ENCODE assay signal across 8 cellular contexts in genomic region chr1:6646499-6647148, GRCh38. TPM values are rescaled to one million over a fixed set of nuclear protein-coding genes. Genes with fewer than 3 reads are reported as not detected.
DNase-seq lines count a peak whose midpoint lies in the region; ATAC-seq and TF ChIP-seq lines count a peak whose summit lies in the region.

No MANE protein-coding gene starts in this region.

- DNase-seq in stimulated activated CD4-positive, alpha-beta T cell treated with anti-CD3 and anti-CD28 coated beads, Interleukin-1b, Interleukin-23, amount 100 ng/mL, for 48 hours: peak; percentile 31
- no peak for DNase-seq in stimulated activated CD4-positive, alpha-beta T cell treated with anti-CD3 and anti-CD28 coated beads, Interleukin-2, amount 100 ng/mL, for 48 hours
- DNase-seq in activated B cell treated with CpG ODN at 0.5 μM for 24 hours (no peak), foreskin keratinocyte (peak; percentile 5 to 25)

- no peak overlapping the region for H3K27ac Mint-ChIP-seq in activated B cell treated with CpG ODN at 0.5 μM for 24 hours

- intact Hi-C loops in activated B cell treated with CpG ODN at 0.5 μM for 24 hours (cut with micrococcal nuclease): loop anchor here (1.0 to 10.0 kb wide), 4 partner anchors 92 to 402 kb away; partner anchors contain the start of genes HES3 and NOL9

- H3K27ac ChIP-seq in foreskin keratinocyte (no peak overlapping the region), parathyroid adenoma (no peak overlapping the region)

- CTCF ChIA-PET in activated B cell treated with CpG ODN at 0.5 μM for 24 hours (lab: Charles Lee): interaction anchor here (0.6 to 2.9 kb wide), 12 partner anchors 10 to 184 kb away, joined by 3 to 16 read pairs (median 4); partner anchors contain the start of genes KLHL21, NOL9, PLEKHG5 and TAS1R1

- H4K20me1 ChIP-seq in Loucy (ENCODE audit: insufficient read depth, low read length, poor library complexity, severe bottlenecking): no peaks in the 10 kb centered on the region

- H3K27me3 ChIP-seq in Loucy (ENCODE audit: insufficient read depth, low read length, poor library complexity, severe bottlenecking) (no peaks in the 10 kb centered on the region), foreskin keratinocyte (no peaks in the 10 kb centered on the region), parathyroid adenoma (ENCODE audit: control insufficient read depth, insufficient read depth, low read length) (no peaks in the 10 kb centered on the region)

- no peak overlapping the region for H3K4me2 ChIP-seq in Loucy (ENCODE audit: low read depth, low read length, poor library complexity, severe bottlenecking)
- H3K4me2 ChIP-seq in parathyroid adenoma (ENCODE audit: low read length): no peak overlapping the region

- TF ChIP-seq CTCF in Loucy (conservative IDR thresholded peaks at IDR 0.05; ENCODE audit: low read length) (peak; percentile 72), activated B cell treated with CpG ODN at 0.5 μM for 24 hours (IDR thresholded peaks at IDR 0.05) (peak; percentile 26), foreskin keratinocyte (conservative IDR thresholded peaks at IDR 0.05) (peak; percentile 80), parathyroid adenoma (IDR thresholded peaks at IDR 0.05) (peak; percentile 55)

- peaks cover 44% of the 10 kb centered on the region for H3K36me3 Mint-ChIP-seq in activated B cell treated with CpG ODN at 0.5 μM for 24 hours (ENCODE audit: low read depth)

- H3K4me1 ChIP-seq in Loucy (ENCODE audit: insufficient read depth, low read length, poor library complexity, severe bottlenecking) (no peaks in the 10 kb centered on the region), foreskin keratinocyte (no peaks in the 10 kb centered on the region), parathyroid adenoma (no peaks in the 10 kb centered on the region)

- H3K9me3 Mint-ChIP-seq in activated B cell treated with CpG ODN at 0.5 μM for 24 hours: no peaks in the 10 kb centered on the region

- no peak overlapping the region for H3K4me3 ChIP-seq in Loucy (ENCODE audit: low read length, poor library complexity, severe bottlenecking)
- no peak overlapping the region for H3K4me3 ChIP-seq in parathyroid adenoma (ENCODE audit: low read depth, low read length)

- H3K9me3 ChIP-seq in Loucy (ENCODE audit: insufficient read depth, low read depth, low read length) (no peaks in the 10 kb centered on the region), parathyroid adenoma (ENCODE audit: control insufficient read depth, low read length) (no peaks in the 10 kb centered on the region)

- H3K4me3 Mint-ChIP-seq in activated B cell treated with CpG ODN at 0.5 μM for 24 hours: no peak overlapping the region

- POLR2A ChIA-PET in activated B cell treated with CpG ODN at 0.5 μM for 24 hours (lab: Charles Lee): interaction anchor here (0.7 kb wide), 2 partner anchors 14 to 75 kb away, joined by 3 to 5 read pairs; no protein-coding TSS in a partner anchor

- H3F3A ChIP-seq in Loucy (ENCODE audit: low read depth): no peaks in the 10 kb centered on the region

- H3K9me2 ChIP-seq in Loucy (replicated peaks; ENCODE audit: low read depth, low read length): no peaks in the 10 kb centered on the region

- H3K4me1 Mint-ChIP-seq in activated B cell treated with CpG ODN at 0.5 μM for 24 hours: peaks cover 2% of the 10 kb centered on the region

- H2AFZ ChIP-seq in Loucy (ENCODE audit: low read length) (no peak overlapping the region), parathyroid adenoma (no peak overlapping the region)

- H3K27me3 Mint-ChIP-seq in activated B cell treated with CpG ODN at 0.5 μM for 24 hours: no peaks in the 10 kb centered on the region

- no peaks in the 10 kb centered on the region for H3K79me2 ChIP-seq in Loucy (ENCODE audit: insufficient read depth, low read length)
- H3K79me2 ChIP-seq in parathyroid adenoma: no peaks in the 10 kb centered on the region

- ATAC-seq in activated B cell treated with CpG ODN at 0.5 μM for 24 hours (ENCODE audit: low read depth) (peak; percentile 49), foreskin keratinocyte (peak; percentile 44), GM19452 (IDR thresholded peaks at IDR 0.05; ENCODE audit: unreplicated experiment) (no peak), HG03342 (IDR thresholded peaks at IDR 0.05; ENCODE audit: unreplicated experiment) (no peak)

- H3K9ac ChIP-seq in Loucy (ENCODE audit: low read depth, low read length, poor library complexity, severe bottlenecking): no peak overlapping the region
- no peak overlapping the region for H3K9ac ChIP-seq in parathyroid adenoma

- H3K36me3 ChIP-seq in Loucy (ENCODE audit: insufficient read depth, low read length) (peaks cover 23% of the 10 kb centered on the region; the same call in 1 of the 2 replicates), parathyroid adenoma (ENCODE audit: control insufficient read depth, insufficient read depth, low read length) (no peaks in the 10 kb centered on the region)

RNA-seq across cellular contexts. Expression of gene THAP3, which starts 22.0 kb away (rescaled TPM):
- total RNA-seq in activated B cell treated with CpG ODN at 0.5 μM for 24 hours (16.2 and 21.3 TPM in 2 replicates), foreskin keratinocyte (15.3 and 15.4 TPM in 2 replicates)
- 16.8 and 18.6 TPM in 2 replicates for polyA plus RNA-seq in foreskin keratinocyte

RNA-seq across cellular contexts. Expression of gene PHF13, which starts 33.1 kb away (rescaled TPM):
- total RNA-seq in activated B cell treated with CpG ODN at 0.5 μM for 24 hours (5.4 and 6.1 TPM in 2 replicates), foreskin keratinocyte (15.3 and 16.3 TPM in 2 replicates)
- 8.2 and 9.9 TPM in 2 replicates for polyA plus RNA-seq in foreskin keratinocyte

RNA-seq across cellular contexts. Expression of gene KLHL21, which starts 44.0 kb away (rescaled TPM):
- total RNA-seq in activated B cell treated with CpG ODN at 0.5 μM for 24 hours: 14.6 and 15.9 TPM in 2 replicates
- 41.8 and 52.0 TPM in 2 replicates for total RNA-seq in foreskin keratinocyte
- polyA plus RNA-seq in foreskin keratinocyte: 25.4 and 29.4 TPM in 2 replicates

RNA-seq across cellular contexts. Expression of gene DNAJC11, which starts 55.0 kb away (rescaled TPM):
- 57.0 and 65.6 TPM in 2 replicates for total RNA-seq in activated B cell treated with CpG ODN at 0.5 μM for 24 hours
- 47.0 and 51.2 TPM in 2 replicates for total RNA-seq in foreskin keratinocyte
- 34.6 and 37.2 TPM in 2 replicates for polyA plus RNA-seq in foreskin keratinocyte

Comparison
In these comparisons a context has a peak if more than half of its experiments do, and no peak if none do; other contexts are left out.
1. DNase-seq: peak in stimulated activated CD4-positive, alpha-beta T cell treated with anti-CD3 and anti-CD28 coated beads, Interleukin-1b, Interleukin-23, amount 100 ng/mL, for 48 hours (single experiment) and foreskin keratinocyte (2 of 2); none in stimulated activated CD4-positive, alpha-beta T cell treated with anti-CD3 and anti-CD28 coated beads, Interleukin-2, amount 100 ng/mL, for 48 hours (0 of 2) and activated B cell treated with CpG ODN at 0.5 μM for 24 hours (single experiment).
2. CTCF ChIP-seq: peak in every context shown above with its lines; median percentile 80 in foreskin keratinocyte; 72 in Loucy; 55 in parathyroid adenoma; 26 in activated B cell treated with CpG ODN at 0.5 μM for 24 hours.
3. ATAC-seq: peak in activated B cell treated with CpG ODN at 0.5 μM for 24 hours (single experiment) and foreskin keratinocyte (single experiment); none in GM19452 (single experiment) and HG03342 (single experiment).